ENCODE assay signal across 8 cellular contexts in genomic region chr1:212287261-212287895, GRCh38. TPM values are rescaled to one million over a fixed set of nuclear protein-coding genes. Genes with fewer than 3 reads are reported as not detected.
DNase-seq lines count a peak whose midpoint lies in the region; ATAC-seq and TF ChIP-seq lines count a peak whose summit lies in the region.

No MANE protein-coding gene starts in this region.

- WGBS in gastroesophageal sphincter (ENCODE audit: low coverage in 1 of 2), 2 donors: 23 to 35% methylated on average over 3 of the region's 3 CpGs

- H3K4me2 ChIP-seq in GM23338: peak overlapping the region; percentile 92

- H3K27ac Mint-ChIP-seq in GM23338 (no peak overlapping the region), T-helper 17 cell (peak overlapping the region; percentile 98)

- no peaks in the 10 kb centered on the region for H3K9me3 ChIP-seq in T-helper 17 cell (ENCODE audit: control insufficient read depth, low read length, poor library complexity, severe bottlenecking)
- no peaks in the 10 kb centered on the region for H3K9me3 ChIP-seq in gastroesophageal sphincter
- no peaks in the 10 kb centered on the region for H3K9me3 ChIP-seq in skeletal muscle tissue (ENCODE audit: control insufficient read depth in 3 of 3, low read length in 3 of 3)

- H3K4me1 Mint-ChIP-seq in GM23338 (peaks cover 45% of the 10 kb centered on the region), T-helper 17 cell (peaks cover 46% of the 10 kb centered on the region)

- TF ChIP-seq CTCF in GM23338 (conservative IDR thresholded peaks at IDR 0.05; ENCODE audit: low read depth in 2 of 2) (no peak), gastroesophageal sphincter (IDR thresholded peaks at IDR 0.05) (peak in 1 of 4 experiments; percentile 4)

- H3K9me2 ChIP-seq in GM23338 (ENCODE audit: insufficient read depth): no peaks in the 10 kb centered on the region

- DNase-seq in GM23338 (ENCODE audit: low spot score) (no peak), T-helper 17 cell (no peak), H4 (ENCODE audit: low spot score) (no peak), SK-N-DZ (ENCODE audit: low spot score) (no peak), foreskin melanocyte (no peak)

- TF ChIP-seq EP300 in gastroesophageal sphincter (IDR thresholded peaks at IDR 0.05): no peak

- H4K20me1 ChIP-seq in GM23338 (replicated peaks; ENCODE audit: insufficient read depth): no peaks in the 10 kb centered on the region

- H3K36me3 Mint-ChIP-seq in GM23338 (ENCODE audit: low read depth) (peaks cover 4% of the 10 kb centered on the region; the same call in 1 of the 3 replicates), T-helper 17 cell (ENCODE audit: low read depth) (peaks cover 3% of the 10 kb centered on the region)

- H3F3A ChIP-seq in GM23338 (replicated peaks; ENCODE audit: low read depth): 0 out of 2 replicates have a peak, but pooled peaks cover 5% of the 10 kb centered on the region

- peak overlapping the region; percentile 88 for H3K4me3 ChIP-seq in GM23338
- H3K4me3 ChIP-seq in gastroesophageal sphincter: peak overlapping the region; percentile 87 to 88
- peak overlapping the region; percentile 80 to 99 (median 93) for H3K4me3 ChIP-seq in skeletal muscle tissue (ENCODE audit: low read length in 3 of 3)

- H3K79me2 ChIP-seq in GM23338 (replicated peaks; ENCODE audit: insufficient read depth): peaks cover 57% of the 10 kb centered on the region

- peaks cover 3% of the 10 kb centered on the region; the same call in 2 of the 3 replicates for H3K9me3 Mint-ChIP-seq in GM23338

- H2AFZ ChIP-seq in GM23338: no peak overlapping the region

- H3K4me3 Mint-ChIP-seq in GM23338: peak overlapping the region; percentile 96
- H3K4me3 Mint-ChIP-seq in T-helper 17 cell: peak overlapping the region; percentile 100

- no peak for ATAC-seq in GM23338
- ATAC-seq in T-helper 17 cell: no peak
- ATAC-seq in gastroesophageal sphincter: no peak
- ATAC-seq in HG02763 (IDR thresholded peaks at IDR 0.05; ENCODE audit: unreplicated experiment): no peak

- peak overlapping the region; percentile 85 to 99 (median 94) for H3K9ac ChIP-seq in skeletal muscle tissue (ENCODE audit: low read depth in 1 of 3, low read length in 3 of 3)

- peaks cover 11% of the 10 kb centered on the region for H3K27me3 Mint-ChIP-seq in GM23338 (ENCODE audit: insufficient read depth, low read depth, poor library complexity)
- H3K27me3 Mint-ChIP-seq in T-helper 17 cell: no peaks in the 10 kb centered on the region

- TF ChIP-seq POLR2A in gastroesophageal sphincter (IDR thresholded peaks at IDR 0.05): no peak

- H3K4me1 ChIP-seq in GM23338 (ENCODE audit: insufficient read depth) (peaks cover 41% of the 10 kb centered on the region), gastroesophageal sphincter (peaks cover 12 to 63% (median 14%) of the 10 kb centered on the region in 3 donors), skeletal muscle tissue (ENCODE audit: control insufficient read depth in 3 of 3, insufficient read depth in 3 of 3, low read length in 3 of 3) (peaks cover 29 to 35% (median 35%) of the 10 kb centered on the region in 3 donors)

- H3K27ac ChIP-seq in GM23338 (ENCODE audit: low read depth): no peak overlapping the region
- peak overlapping the region; percentile 97 to 100 (median 98) for H3K27ac ChIP-seq in gastroesophageal sphincter
- peak overlapping the region; percentile 99 for H3K27ac ChIP-seq in skeletal muscle tissue (ENCODE audit: low read depth, low read length)

- H3K27me3 ChIP-seq in GM23338 (ENCODE audit: insufficient read depth): no peaks in the 10 kb centered on the region
- H3K27me3 ChIP-seq in gastroesophageal sphincter: no peaks in the 10 kb centered on the region
- H3K27me3 ChIP-seq in skeletal muscle tissue (ENCODE audit: control insufficient read depth in 3 of 3, insufficient read depth in 3 of 3, low read length in 3 of 3): no peaks in the 10 kb centered on the region

- H3K36me3 ChIP-seq in GM23338 (ENCODE audit: insufficient read depth) (no peaks in the 10 kb centered on the region), gastroesophageal sphincter (no peaks in the 10 kb centered on the region), skeletal muscle tissue (ENCODE audit: control insufficient read depth in 3 of 3, insufficient read depth in 3 of 3, low read length in 3 of 3) (peaks cover 0 to 4% (median 0%) of the 10 kb centered on the region in 3 donors)

TF ChIP-seq in GM23338, 12 proteins besides CTCF, POLR2A, EP300 and RAD21 (continues in another document):
- TF ChIP-seq ETS1 (IDR thresholded peaks at IDR 0.05) (no peak), ZNF114 (CRISPR knock-in tag; IDR thresholded peaks at IDR 0.05) (no peak), EZH2 (IDR thresholded peaks at IDR 0.05; ENCODE audit: low read depth, unreplicated experiment) (no peak), NANOG (IDR thresholded peaks at IDR 0.05; ENCODE audit: borderline replicate concordance) (no peak), POLR2AphosphoS5 (IDR thresholded peaks at IDR 0.05; ENCODE audit: low read depth) (no peak), ZNF331 (CRISPR knock-in tag; IDR thresholded peaks at IDR 0.05; ENCODE audit: low read depth) (no peak), CREB1 (CRISPR knock-in tag; IDR thresholded peaks at IDR 0.05; ENCODE audit: low read depth) (no peak), STAT1 (IDR thresholded peaks at IDR 0.05; ENCODE audit: unreplicated experiment) (no peak), EZH2phosphoT487 (IDR thresholded peaks at IDR 0.05; ENCODE audit: unreplicated experiment) (no peak)

RNA-seq across cellular contexts. Expression of gene PPP2R5A, which starts 2.2 kb away (rescaled TPM):
- total RNA-seq in GM23338 (2014; rRNA removed; shearing (Covaris generic)): 38.3 and 43.5 TPM in 2 replicates
- polyA plus RNA-seq in GM23338 (2016; fragmentation: Nextera tagmentation; extraction: Ambion mirVana): 12.4 and 16.2 TPM in 2 replicates
- 10 to 100 TPM; 52.1 to 52.4 TPM for total RNA-seq in T-helper 17 cell
- 10 to 100 TPM; 43.2 to 88.9 (median 59.5) TPM for total RNA-seq in gastroesophageal sphincter
- total RNA-seq in skeletal muscle tissue: 29.2 TPM
- total RNA-seq in H4 (2014; rRNA removed; shearing (Covaris generic)): 15.1 and 18.4 TPM in 2 replicates
- polyA plus RNA-seq in SK-N-DZ (2014; cell fraction: cytosol; rRNA removed): 10.5 and 12.3 TPM in 2 replicates
- polyA plus RNA-seq in SK-N-DZ (2014; cell fraction: nucleus; rRNA removed): 6.0 and 8.1 TPM in 2 replicates
